In the genomic region with DNA sequence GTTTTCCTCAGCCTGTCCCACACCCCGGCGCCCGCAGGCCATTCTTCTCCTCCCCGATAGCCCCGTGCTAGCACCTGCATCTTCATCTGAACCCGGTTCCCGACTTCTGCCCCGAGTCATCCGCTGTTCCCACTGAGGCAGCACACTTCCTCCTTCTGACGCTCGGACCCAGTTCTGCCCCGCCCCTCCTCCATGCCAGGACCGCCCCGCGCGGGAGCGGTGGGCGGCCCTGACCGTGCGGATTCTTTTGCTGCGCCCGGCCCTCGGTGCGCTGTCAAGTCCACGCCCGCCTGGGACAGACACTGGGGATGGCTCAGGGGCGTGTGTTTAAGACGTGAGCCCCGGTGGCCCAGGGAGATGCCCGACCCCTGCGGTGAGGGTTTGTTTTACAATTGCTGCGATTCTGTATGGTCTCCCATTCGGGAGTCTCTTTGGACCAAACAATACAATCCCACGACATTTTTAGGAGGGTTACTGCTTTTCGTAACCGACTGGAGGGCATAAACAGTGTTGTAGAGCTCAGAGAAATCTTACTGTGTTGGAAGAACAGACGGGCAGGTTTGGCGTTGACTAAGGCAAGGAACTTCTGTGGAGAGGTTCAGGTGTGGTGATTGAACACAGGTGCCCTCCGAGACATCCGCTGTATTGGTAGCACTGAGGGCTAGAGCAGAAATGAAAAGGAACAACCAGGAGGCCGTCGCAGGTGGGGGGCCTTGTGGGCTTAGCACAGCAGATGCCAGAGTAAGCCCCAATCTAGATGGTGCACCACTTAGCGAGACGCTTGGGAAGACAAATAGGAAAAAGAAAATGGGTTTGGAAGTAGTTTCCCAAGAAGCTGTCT, we compare ENCODE assay signal across 8 cellular contexts. TPM values are rescaled to one million over a fixed set of nuclear protein-coding genes. Genes with fewer than 3 reads are reported as not detected.
DNase-seq lines count a peak whose midpoint lies in the region; ATAC-seq and TF ChIP-seq lines count a peak whose summit lies in the region.

No MANE protein-coding gene starts in this region.

- H3K4me3 Mint-ChIP-seq in stimulated activated naive CD8-positive, alpha-beta T cell treated with anti-CD3 and anti-CD28 coated beads, Interleukin-15, amount 100 ng/mL, for 72 hours: peak overlapping the region; percentile 100

- H2AFZ ChIP-seq in neural cell (ENCODE audit: low read depth, low read length): peak overlapping the region; percentile 71

- 0 out of 2 replicates have a peak, but pooled peaks cover 10% of the 10 kb centered on the region for H3K4me1 ChIP-seq in HUES48 (ENCODE audit: control insufficient read depth, insufficient read depth, low read length)

- no peaks in the 10 kb centered on the region for H4K20me1 ChIP-seq in neural cell (ENCODE audit: insufficient read depth)

- no peak for TF ChIP-seq RAD21 in neural cell (conservative IDR thresholded peaks at IDR 0.05)

- H3K27me3 ChIP-seq in HUES48 (ENCODE audit: control insufficient read depth, insufficient read depth, low read length): no peaks in the 10 kb centered on the region
- no peaks in the 10 kb centered on the region for H3K27me3 ChIP-seq in neural cell (ENCODE audit: insufficient read depth, low read depth, low read length)

- TF ChIP-seq EP300 in neural cell (conservative IDR thresholded peaks at IDR 0.05; ENCODE audit: poor library complexity, severe bottlenecking): no peak

- peaks cover 26% of the 10 kb centered on the region for H3K79me2 ChIP-seq in neural cell (replicated peaks; ENCODE audit: insufficient read depth, low read length)

- TF ChIP-seq CTCF in fibroblast of the aortic adventitia (IDR thresholded peaks at IDR 0.05; ENCODE audit: insufficient read depth, low read length) (no peak), neural cell (IDR thresholded peaks at IDR 0.05; ENCODE audit: poor library complexity, severe bottlenecking) (no peak)

- peak overlapping the region; percentile 80 for H3K4me3 ChIP-seq in HUES48 (ENCODE audit: low read depth, low read length)
- peak overlapping the region; percentile 95 for H3K4me3 ChIP-seq in fibroblast of the aortic adventitia (ENCODE audit: low read depth, low read length)
- H3K4me3 ChIP-seq in neural cell (ENCODE audit: low read length): peak overlapping the region; percentile 75

- H3K27ac Mint-ChIP-seq in stimulated activated naive CD8-positive, alpha-beta T cell treated with anti-CD3 and anti-CD28 coated beads, Interleukin-15, amount 100 ng/mL, for 72 hours: peak overlapping the region; percentile 95 to 100

- H3K9ac ChIP-seq in HUES48 (ENCODE audit: low read depth, low read length) (peak overlapping the region; percentile 80), neural cell (ENCODE audit: low read length) (peak overlapping the region; percentile 90)

- DNase-seq in DMS53 (lab: John Stamatoyannopoulos, UW) (peak; percentile 81), RPMI8226 (peak; percentile 89), fibroblast of the aortic adventitia (ENCODE audit: low read depth) (peak; percentile 78)
- DNase-seq in activated T-helper 9 cell treated with anti-CD3 and anti-CD28 coated beads, Interleukin-2, amount 50 U/mL, for 16 hours (ENCODE audit: low read depth): peak; percentile 53
- peak; percentile 78 to 82 for DNase-seq in stimulated activated naive CD8-positive, alpha-beta T cell treated with anti-CD3 and anti-CD28 coated beads, Interleukin-15, amount 100 ng/mL, for 72 hours

- H3K27ac ChIP-seq in HUES48 (ENCODE audit: low read depth, low read length): peak overlapping the region; percentile 93
- peak overlapping the region; percentile 89 for H3K27ac ChIP-seq in neural cell (ENCODE audit: low read length)

- H3K9me3 ChIP-seq in HUES48 (ENCODE audit: control insufficient read depth, insufficient read depth, low read length): no peaks in the 10 kb centered on the region
- no peaks in the 10 kb centered on the region for H3K9me3 ChIP-seq in neural cell (ENCODE audit: low read length)

- peak; percentile 69 for ATAC-seq in GM21447 (IDR thresholded peaks at IDR 0.05; ENCODE audit: unreplicated experiment)
- ATAC-seq in stimulated activated naive CD8-positive, alpha-beta T cell treated with anti-CD3 and anti-CD28 coated beads, Interleukin-15, amount 100 ng/mL, for 72 hours: peak; percentile 75

- H3K27me3 Mint-ChIP-seq in stimulated activated naive CD8-positive, alpha-beta T cell treated with anti-CD3 and anti-CD28 coated beads, Interleukin-15, amount 100 ng/mL, for 72 hours: no peaks in the 10 kb centered on the region

- no peaks in the 10 kb centered on the region for H3K9me2 ChIP-seq in neural cell (ENCODE audit: insufficient read depth, low read length)

- peaks cover 65% of the 10 kb centered on the region for H3K4me1 Mint-ChIP-seq in stimulated activated naive CD8-positive, alpha-beta T cell treated with anti-CD3 and anti-CD28 coated beads, Interleukin-15, amount 100 ng/mL, for 72 hours

- H3K4me2 ChIP-seq in neural cell (ENCODE audit: low read length): peak overlapping the region; percentile 76

- H3K36me3 ChIP-seq in HUES48 (ENCODE audit: control insufficient read depth, insufficient read depth, low read length): peaks cover 5% of the 10 kb centered on the region; the same call in 1 of the 2 replicates
- no peaks in the 10 kb centered on the region for H3K36me3 ChIP-seq in neural cell (ENCODE audit: insufficient read depth, low read length)

- no peaks in the 10 kb centered on the region for H3F3A ChIP-seq in neural cell (ENCODE audit: insufficient read depth, low read length, poor library complexity, severe bottlenecking)

- no peaks in the 10 kb centered on the region for H3K9me3 Mint-ChIP-seq in stimulated activated naive CD8-positive, alpha-beta T cell treated with anti-CD3 and anti-CD28 coated beads, Interleukin-15, amount 100 ng/mL, for 72 hours

TF ChIP-seq in neural cell, 6 proteins besides CTCF, POLR2A, EP300 and RAD21:
- TF ChIP-seq EZH2 (IDR thresholded peaks at IDR 0.05; ENCODE audit: borderline replicate concordance, insufficient read depth, low read length, poor library complexity, severe bottlenecking): no peak
- no peak for TF ChIP-seq POLR2AphosphoS5 (IDR thresholded peaks at IDR 0.05)
- TF ChIP-seq, protein P1, sequence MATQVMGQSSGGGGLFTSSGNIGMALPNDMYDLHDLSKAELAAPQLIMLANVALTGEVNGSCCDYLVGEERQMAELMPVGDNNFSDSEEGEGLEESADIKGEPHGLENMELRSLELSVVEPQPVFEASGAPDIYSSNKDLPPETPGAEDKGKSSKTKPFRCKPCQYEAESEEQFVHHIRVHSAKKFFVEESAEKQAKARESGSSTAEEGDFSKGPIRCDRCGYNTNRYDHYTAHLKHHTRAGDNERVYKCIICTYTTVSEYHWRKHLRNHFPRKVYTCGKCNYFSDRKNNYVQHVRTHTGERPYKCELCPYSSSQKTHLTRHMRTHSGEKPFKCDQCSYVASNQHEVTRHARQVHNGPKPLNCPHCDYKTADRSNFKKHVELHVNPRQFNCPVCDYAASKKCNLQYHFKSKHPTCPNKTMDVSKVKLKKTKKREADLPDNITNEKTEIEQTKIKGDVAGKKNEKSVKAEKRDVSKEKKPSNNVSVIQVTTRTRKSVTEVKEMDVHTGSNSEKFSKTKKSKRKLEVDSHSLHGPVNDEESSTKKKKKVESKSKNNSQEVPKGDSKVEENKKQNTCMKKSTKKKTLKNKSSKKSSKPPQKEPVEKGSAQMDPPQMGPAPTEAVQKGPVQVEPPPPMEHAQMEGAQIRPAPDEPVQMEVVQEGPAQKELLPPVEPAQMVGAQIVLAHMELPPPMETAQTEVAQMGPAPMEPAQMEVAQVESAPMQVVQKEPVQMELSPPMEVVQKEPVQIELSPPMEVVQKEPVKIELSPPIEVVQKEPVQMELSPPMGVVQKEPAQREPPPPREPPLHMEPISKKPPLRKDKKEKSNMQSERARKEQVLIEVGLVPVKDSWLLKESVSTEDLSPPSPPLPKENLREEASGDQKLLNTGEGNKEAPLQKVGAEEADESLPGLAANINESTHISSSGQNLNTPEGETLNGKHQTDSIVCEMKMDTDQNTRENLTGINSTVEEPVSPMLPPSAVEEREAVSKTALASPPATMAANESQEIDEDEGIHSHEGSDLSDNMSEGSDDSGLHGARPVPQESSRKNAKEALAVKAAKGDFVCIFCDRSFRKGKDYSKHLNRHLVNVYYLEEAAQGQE (IDR thresholded peaks at IDR 0.05; ENCODE audit: borderline replicate concordance): no peak
- no peak for TF ChIP-seq MXI1 (conservative IDR thresholded peaks at IDR 0.05; ENCODE audit: poor library complexity, severe bottlenecking)
- no peak for TF ChIP-seq SMC3 (conservative IDR thresholded peaks at IDR 0.05; ENCODE audit: poor library complexity)
- no peak for TF ChIP-seq TAF1 (IDR thresholded peaks at IDR 0.05; ENCODE audit: low read depth)

RNA-seq across cellular contexts. Expression of a gene that starts 0.7 kb away (rescaled TPM):
- 11.4 and 14.3 TPM in 2 replicates for total RNA-seq in fibroblast of the aortic adventitia (ENCODE audit: low replicate concordance)
- polyA plus RNA-seq in neural cell: 5.4 and 36.2 TPM in 2 replicates
- 17.8 and 52.8 TPM in 2 replicates for polyA minus RNA-seq in neural cell

Comparison
In these comparisons a context has a peak if more than half of its experiments do, and no peak if none do; other contexts are left out.
1. Peak in every context shown above with its lines: DNase-seq, ATAC-seq, H3K4me3 ChIP-seq and H3K27ac ChIP-seq.